In genomic region chr11:61776561-61777075, GRCh38 we compare ENCODE assay signal across 8 cellular contexts. TPM values are rescaled to one million over a fixed set of nuclear protein-coding genes. Genes with fewer than 3 reads are reported as not detected.
DNase-seq lines count a peak whose midpoint lies in the region; ATAC-seq and TF ChIP-seq lines count a peak whose summit lies in the region.

No MANE protein-coding gene starts in this region.

- H3K27me3 Mint-ChIP-seq in GM23338 (ENCODE audit: insufficient read depth, low read depth, poor library complexity): peaks cover 10% of the 10 kb centered on the region
- H3K27me3 Mint-ChIP-seq in activated naive CD4-positive, alpha-beta T cell treated with anti-CD3 and anti-CD28 coated beads for 36 hours (ENCODE audit: low read depth): peaks cover 3% of the 10 kb centered on the region

- no peak overlapping the region for H3K4me3 ChIP-seq in GM23338

- H3K27me3 ChIP-seq in GM23338 (ENCODE audit: insufficient read depth): no peaks in the 10 kb centered on the region

- H3K9me3 Mint-ChIP-seq in GM23338: 0 out of 3 replicates have a peak, but pooled peaks cover 3% of the 10 kb centered on the region
- no peaks in the 10 kb centered on the region for H3K9me3 Mint-ChIP-seq in activated naive CD4-positive, alpha-beta T cell treated with anti-CD3 and anti-CD28 coated beads for 36 hours

- no peak overlapping the region for H3K27ac ChIP-seq in GM23338 (ENCODE audit: low read depth)

- peak; percentile 77 for ATAC-seq in GM23338
- no peak for ATAC-seq in HG03108 (IDR thresholded peaks at IDR 0.05; ENCODE audit: unreplicated experiment)
- no peak for ATAC-seq in HG02884 (IDR thresholded peaks at IDR 0.05; ENCODE audit: unreplicated experiment)

- H3K36me3 Mint-ChIP-seq in GM23338 (ENCODE audit: low read depth): peaks cover 3% of the 10 kb centered on the region; the same call in 1 of the 3 replicates
- no peaks in the 10 kb centered on the region for H3K36me3 Mint-ChIP-seq in activated naive CD4-positive, alpha-beta T cell treated with anti-CD3 and anti-CD28 coated beads for 36 hours (ENCODE audit: low read depth)

- peak overlapping the region; percentile 48; the same call in 1 of the 2 replicates for H3K4me2 ChIP-seq in GM23338

- no peak overlapping the region for H3K4me3 Mint-ChIP-seq in GM23338
- H3K4me3 Mint-ChIP-seq in activated naive CD4-positive, alpha-beta T cell treated with anti-CD3 and anti-CD28 coated beads for 36 hours: no peak overlapping the region

- peak overlapping the region; percentile 76; the same call in 1 of the 2 replicates for H3K27ac Mint-ChIP-seq in GM23338
- H3K27ac Mint-ChIP-seq in activated naive CD4-positive, alpha-beta T cell treated with anti-CD3 and anti-CD28 coated beads for 36 hours: no peak overlapping the region

- no peaks in the 10 kb centered on the region for H4K20me1 ChIP-seq in GM23338 (replicated peaks; ENCODE audit: insufficient read depth)

- H3K9me2 ChIP-seq in GM23338 (ENCODE audit: insufficient read depth): no peaks in the 10 kb centered on the region

- H3K79me2 ChIP-seq in GM23338 (replicated peaks; ENCODE audit: insufficient read depth): no peaks in the 10 kb centered on the region

- CTCF ChIA-PET in activated naive CD4-positive, alpha-beta T cell treated with anti-CD3 and anti-CD28 coated beads for 36 hours (lab: Charles Lee): interaction anchor here (1.0 kb wide), 1 partner anchor 43 kb away, joined by 5 read pairs; no protein-coding TSS in a partner anchor

- peak; percentile 84 to 88 for TF ChIP-seq CTCF in GM23338 (conservative IDR thresholded peaks at IDR 0.05; ENCODE audit: low read depth in 2 of 2)

- H3F3A ChIP-seq in GM23338 (replicated peaks; ENCODE audit: low read depth): 0 out of 2 replicates have a peak, but pooled peaks cover 2% of the 10 kb centered on the region

- peaks cover 18% of the 10 kb centered on the region for H3K4me1 Mint-ChIP-seq in GM23338
- H3K4me1 Mint-ChIP-seq in activated naive CD4-positive, alpha-beta T cell treated with anti-CD3 and anti-CD28 coated beads for 36 hours (ENCODE audit: low read depth): peaks cover 14% of the 10 kb centered on the region

- peaks cover 4% of the 10 kb centered on the region for H3K4me1 ChIP-seq in GM23338 (ENCODE audit: insufficient read depth)

- intact Hi-C loops in activated naive CD4-positive, alpha-beta T cell treated with anti-CD3 and anti-CD28 coated beads for 36 hours (cut with micrococcal nuclease): loop anchor here (1.0 kb wide), 2 partner anchors 25 to 29 kb away; no protein-coding TSS in a partner anchor

- H2AFZ ChIP-seq in GM23338: no peak overlapping the region

- peak; percentile 85 for DNase-seq in COLO829 (ENCODE audit: low spot score)
- DNase-seq in GM23338 (ENCODE audit: low spot score): peak; percentile 85
- DNase-seq in RKO (ENCODE audit: low spot score): peak; percentile 46
- DNase-seq in activated naive CD4-positive, alpha-beta T cell treated with anti-CD3 and anti-CD28 coated beads for 36 hours: peak; percentile 78
- peak; percentile 70 for DNase-seq in glomerular visceral epithelial cell (ENCODE audit: extremely low spot score)
- peak; percentile 68 for DNase-seq in putamen (ENCODE audit: low spot score)

- no peaks in the 10 kb centered on the region for H3K36me3 ChIP-seq in GM23338 (ENCODE audit: insufficient read depth)

TF ChIP-seq in GM23338, 12 proteins besides CTCF, POLR2A, EP300 and RAD21 (continues in another document):
- TF ChIP-seq EZH2 (IDR thresholded peaks at IDR 0.05; ENCODE audit: low read depth, unreplicated experiment) (no peak), POLR2AphosphoS5 (IDR thresholded peaks at IDR 0.05; ENCODE audit: low read depth) (no peak), ZNF114 (CRISPR knock-in tag; IDR thresholded peaks at IDR 0.05) (no peak), NANOG (IDR thresholded peaks at IDR 0.05; ENCODE audit: borderline replicate concordance) (no peak), ETS1 (IDR thresholded peaks at IDR 0.05) (no peak), REST (IDR thresholded peaks at IDR 0.05; ENCODE audit: unreplicated experiment) (no peak), STAT1 (IDR thresholded peaks at IDR 0.05; ENCODE audit: unreplicated experiment) (no peak), ZNF331 (CRISPR knock-in tag; IDR thresholded peaks at IDR 0.05; ENCODE audit: low read depth) (no peak), EZH2phosphoT487 (IDR thresholded peaks at IDR 0.05; ENCODE audit: unreplicated experiment) (no peak), JUNB (IDR thresholded peaks at IDR 0.05; ENCODE audit: unreplicated experiment) (no peak)

RNA-seq across cellular contexts. Expression of gene TMEM258, which starts 15.8 kb away (rescaled TPM):
- total RNA-seq in GM23338 (2014; rRNA removed; shearing (Covaris generic)): 71.3 and 73.3 TPM in 2 replicates
- 519 and 553 TPM in 2 replicates for polyA plus RNA-seq in GM23338 (2016; fragmentation: Nextera tagmentation; extraction: Ambion mirVana)
- total RNA-seq in activated naive CD4-positive, alpha-beta T cell treated with anti-CD3 and anti-CD28 coated beads for 36 hours: 100 to 1,000 TPM; 166 to 167 TPM

RNA-seq across cellular contexts. Expression of gene FEN1, which starts 16.1 kb away (rescaled TPM):
- 89.0 and 96.3 TPM in 2 replicates for total RNA-seq in GM23338 (2014; rRNA removed; shearing (Covaris generic))
- polyA plus RNA-seq in GM23338 (2016; fragmentation: Nextera tagmentation; extraction: Ambion mirVana): 78.8 and 85.1 TPM in 2 replicates
- 10 to 100 TPM; 74.7 to 75.9 TPM for total RNA-seq in activated naive CD4-positive, alpha-beta T cell treated with anti-CD3 and anti-CD28 coated beads for 36 hours

RNA-seq across cellular contexts. Expression of gene MYRF, which starts 24.2 kb away (rescaled TPM):
- total RNA-seq in GM23338 (2014; rRNA removed; shearing (Covaris generic)): 5.0 and 5.5 TPM in 2 replicates
- 1.9 and 2.2 TPM in 2 replicates for polyA plus RNA-seq in GM23338 (2016; fragmentation: Nextera tagmentation; extraction: Ambion mirVana)
- under 1 TPM; 0.27 to 0.48 TPM for total RNA-seq in activated naive CD4-positive, alpha-beta T cell treated with anti-CD3 and anti-CD28 coated beads for 36 hours

RNA-seq across cellular contexts. Expression of gene FADS1, which starts 40.2 kb away (rescaled TPM):
- 103 and 119 TPM in 2 replicates for total RNA-seq in GM23338 (2014; rRNA removed; shearing (Covaris generic))
- polyA plus RNA-seq in GM23338 (2016; fragmentation: Nextera tagmentation; extraction: Ambion mirVana): 67.6 and 74.9 TPM in 2 replicates
- 10 to 100 TPM; 12.1 to 12.8 TPM for total RNA-seq in activated naive CD4-positive, alpha-beta T cell treated with anti-CD3 and anti-CD28 coated beads for 36 hours

RNA-seq across cellular contexts. Expression of gene FADS2, which starts 51.5 kb away (rescaled TPM):
- 354 and 392 TPM in 2 replicates for total RNA-seq in GM23338 (2014; rRNA removed; shearing (Covaris generic))
- 124 and 126 TPM in 2 replicates for polyA plus RNA-seq in GM23338 (2016; fragmentation: Nextera tagmentation; extraction: Ambion mirVana)
- 10 to 100 TPM; 32.1 to 34.1 TPM for total RNA-seq in activated naive CD4-positive, alpha-beta T cell treated with anti-CD3 and anti-CD28 coated beads for 36 hours
